Comparison of ENCODE assay signal across 27 cellular contexts in genomic region chr1:227544677-227545076, GRCh38.
"Had no signal": no experiment of that assay in that cellular context is flagged by ENCODE, and none has a peak within 500 bp of the region (broad histone marks: within the 10 kb centered on the region; RNA-seq: fewer than 3 reads in every experiment).

No MANE protein-coding gene starts in this region.

- H3K9me3 Mint-ChIP-seq: activated CD4-positive, alpha-beta memory T cell treated with anti-CD3 and anti-CD28 coated beads for 36 hours; activated CD4-positive, alpha-beta T cell treated with anti-CD3 and anti-CD28 coated beads, Interleukin-2, amount 10 ng/mL, durations not matched to agents 7 days and 5 days; activated naive CD4-positive, alpha-beta T cell treated with anti-CD3 and anti-CD28 coated beads, Interleukin-2, amount 50 U/mL, for 24 hours; activated T-cell treated with anti-CD3 and anti-CD28 coated beads, Interleukin-2, amount 50 U/mL, for 72 hours; activated T-helper 2 cell treated with anti-CD3 and anti-CD28 coated beads, Interferon-gamma antibody, Interleukin-2, Interleukin-4, amounts not matched to agents 10 μg/mL and 5 μg/mL and 100 μg/mL, durations not matched to agents 14 hours and 24 hours and 36 hours had no signal

- DNase-seq: activated CD4-positive, alpha-beta memory T cell treated with anti-CD3 and anti-CD28 coated beads for 36 hours; activated CD4-positive, alpha-beta T cell treated with anti-CD3 and anti-CD28 coated beads, Interleukin-2, amount 10 ng/mL, durations not matched to agents 7 days and 5 days; activated CD4-positive, CD25-positive, alpha-beta regulatory T cell; activated naive CD4-positive, alpha-beta T cell; activated T-cell treated with anti-CD3 and anti-CD28 coated beads, Interleukin-2, amount 50 U/mL, for 72 hours; body of pancreas; MG63; MV-4-11; NCI-H1092 treated with DMSO at 0.1 percent for 48 hours; NCI-H1417 treated with DMSO at 0.1 percent for 48 hours; NCI-H1694; NCI-H2029; NCI-H2107; NCI-H2171 treated with DMSO at 0.1 percent for 48 hours; NCI-H226; NCI-H526; NCI-H774; Peyer's patch; Right ventricle myocardium superior; SJCRH30; SK-N-SH; T-helper 1 cell had no signal

- H3K27ac Mint-ChIP-seq: activated CD4-positive, alpha-beta memory T cell treated with anti-CD3 and anti-CD28 coated beads for 36 hours; activated CD4-positive, alpha-beta T cell treated with anti-CD3 and anti-CD28 coated beads, Interleukin-2, amount 10 ng/mL, durations not matched to agents 7 days and 5 days; activated naive CD4-positive, alpha-beta T cell treated with anti-CD3 and anti-CD28 coated beads, Interleukin-2, amount 50 U/mL, for 24 hours; activated T-cell treated with anti-CD3 and anti-CD28 coated beads, Interleukin-2, amount 50 U/mL, for 72 hours; activated T-helper 2 cell treated with anti-CD3 and anti-CD28 coated beads, Interferon-gamma antibody, Interleukin-2, Interleukin-4, amounts not matched to agents 10 μg/mL and 5 μg/mL and 100 μg/mL, durations not matched to agents 14 hours and 24 hours and 36 hours had no signal

- H3K27me3 Mint-ChIP-seq: activated CD4-positive, alpha-beta memory T cell treated with anti-CD3 and anti-CD28 coated beads for 36 hours; activated CD4-positive, alpha-beta T cell treated with anti-CD3 and anti-CD28 coated beads, Interleukin-2, amount 10 ng/mL, durations not matched to agents 7 days and 5 days; activated naive CD4-positive, alpha-beta T cell treated with anti-CD3 and anti-CD28 coated beads, Interleukin-2, amount 50 U/mL, for 24 hours had no signal

- H3K27me3 ChIP-seq: ascending aorta, body of pancreas, MG63, Peyer's patch, SJCRH30 had no signal

- H3K9me3 ChIP-seq: body of pancreas, Peyer's patch, SK-N-SH had no signal

- H3K27ac ChIP-seq: ascending aorta, Peyer's patch, RWPE1, SJCRH30, VCaP had no signal

- H3K4me3 Mint-ChIP-seq: activated CD4-positive, alpha-beta memory T cell treated with anti-CD3 and anti-CD28 coated beads for 36 hours; activated CD4-positive, alpha-beta T cell treated with anti-CD3 and anti-CD28 coated beads, Interleukin-2, amount 10 ng/mL, durations not matched to agents 7 days and 5 days; activated naive CD4-positive, alpha-beta T cell treated with anti-CD3 and anti-CD28 coated beads, Interleukin-2, amount 50 U/mL, for 24 hours; activated T-cell treated with anti-CD3 and anti-CD28 coated beads, Interleukin-2, amount 50 U/mL, for 72 hours had no signal

- H3K4me1 ChIP-seq: SJCRH30 had no signal

- H3K4me3 ChIP-seq: ascending aorta, body of pancreas, MG63, Peyer's patch, SJCRH30 had no signal

- H3K36me3 ChIP-seq: ascending aorta, MG63, Peyer's patch, SJCRH30 had no signal

- H3K36me3 Mint-ChIP-seq: activated CD4-positive, alpha-beta memory T cell treated with anti-CD3 and anti-CD28 coated beads for 36 hours; activated naive CD4-positive, alpha-beta T cell treated with anti-CD3 and anti-CD28 coated beads, Interleukin-2, amount 50 U/mL, for 24 hours had no signal

- ATAC-seq: activated T-cell treated with anti-CD3 and anti-CD28 coated beads, Interleukin-2, amount 50 U/mL, for 72 hours; body of pancreas had no signal
